ENCODE assay signal across 17 cellular contexts in the genomic region with DNA sequence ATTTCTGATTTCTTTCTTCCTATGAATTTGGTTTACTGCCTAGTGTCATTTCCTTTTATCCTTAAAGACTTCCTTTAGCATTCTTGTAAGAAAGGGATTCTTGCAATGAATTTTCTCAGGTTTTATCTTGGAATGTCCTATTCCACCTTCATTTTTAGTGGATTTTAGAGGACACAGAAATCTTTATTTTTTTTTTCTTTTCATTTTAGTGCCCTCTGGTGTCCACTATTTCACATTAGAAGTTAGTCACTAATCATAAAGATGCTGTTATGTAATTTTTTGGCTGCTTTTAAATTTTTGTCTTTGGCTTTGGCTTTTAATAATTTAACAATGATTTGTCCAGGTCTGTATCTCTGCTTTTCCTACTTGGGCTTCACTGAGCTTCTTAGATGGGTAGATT. TPM values are rescaled to one million over a fixed set of nuclear protein-coding genes. Genes with fewer than 3 reads are reported as not detected.
DNase-seq lines count a peak whose midpoint lies in the region; ATAC-seq and TF ChIP-seq lines count a peak whose summit lies in the region.
"Had no signal": no experiment of that assay in that cellular context is flagged by ENCODE, and none has a peak within 500 bp of the region (broad histone marks: within the 10 kb centered on the region; RNA-seq: fewer than 3 reads in every experiment).

No MANE protein-coding gene starts in this region.

- DNase-seq in left ventricle myocardium inferior, result no peak
- DNase-seq in right cardiac atrium, result no peak
- peak; percentile 19 for DNase-seq in RKO (ENCODE audit: low spot score)
- no peak for DNase-seq in foreskin keratinocyte
- no peak for DNase-seq in activated T-helper 1 cell treated with anti-CD3 and anti-CD28 coated beads, Interleukin-12 subunit alpha, Interleukin-12 subunit beta, Interleukin-2, Interleukin-4 antibody, amounts not matched to agents 30 ng/mL and 10 ng/mL and 1 ng/mL, durations not matched to agents 14 hours and 24 hours and 36 hours (ENCODE audit: low spot score)
- DNase-seq in NCI-H2227 (lab: John Stamatoyannopoulos, UW; ENCODE audit: unreplicated experiment), result no peak
- no peak for DNase-seq in central memory CD4-positive, alpha-beta T cell
- DNase-seq in NK-92 treated with Interleukin-12 subunit alpha and Interleukin-12 subunit beta, amount 100 ng/mL, for 24 hours (lab: John Stamatoyannopoulos, UW), result no peak
- DNase-seq: activated CD8-positive, alpha-beta memory T cell treated with anti-CD3 and anti-CD28 coated beads, Interleukin-2, amount 50 U/mL, for 48 hours; DMS79; lower lobe of right lung; MV-4-11; NCI-H2171 treated with DMSO at 0.1 percent for 48 hours; stomach; SW 1271 had no signal

- TF ChIP-seq CTCF in left ventricle myocardium inferior (IDR thresholded peaks at IDR 0.05; ENCODE audit: borderline replicate concordance), result peak; percentile 14
- TF ChIP-seq CTCF in foreskin keratinocyte (conservative IDR thresholded peaks at IDR 0.05), result peak; percentile 45

- H3K27ac Mint-ChIP-seq in activated T-helper 1 cell treated with anti-CD3 and anti-CD28 coated beads, Interleukin-12 subunit alpha, Interleukin-12 subunit beta, Interleukin-2, Interleukin-4 antibody, amounts not matched to agents 30 ng/mL and 10 ng/mL and 1 ng/mL, durations not matched to agents 14 hours and 24 hours and 36 hours, result no peak overlapping the region
- H3K27ac Mint-ChIP-seq: activated naive CD8-positive, alpha-beta T cell had no signal

- no peaks in the 10 kb centered on the region for H3K36me3 ChIP-seq in left ventricle myocardium inferior
- H3K36me3 ChIP-seq: lower lobe of right lung, stomach had no signal

- H3K4me3 ChIP-seq in left ventricle myocardium inferior, result no peak overlapping the region
- no peak overlapping the region for H3K4me3 ChIP-seq in right cardiac atrium (ENCODE audit: low read length)
- H3K4me3 ChIP-seq: lower lobe of right lung, skin epidermis, stomach had no signal

- H3K36me3 Mint-ChIP-seq in activated T-helper 1 cell treated with anti-CD3 and anti-CD28 coated beads, Interleukin-12 subunit alpha, Interleukin-12 subunit beta, Interleukin-2, Interleukin-4 antibody, amounts not matched to agents 30 ng/mL and 10 ng/mL and 1 ng/mL, durations not matched to agents 14 hours and 24 hours and 36 hours (ENCODE audit: low read depth), result peaks cover 14% of the 10 kb centered on the region

- intact Hi-C loops in left ventricle myocardium inferior (cut with micrococcal nuclease) (no loop called here), right cardiac atrium (cut with DNase I) (no loop called here)
- intact Hi-C loops in activated T-helper 1 cell treated with anti-CD3 and anti-CD28 coated beads, Interleukin-12 subunit alpha, Interleukin-12 subunit beta, Interleukin-2, Interleukin-4 antibody, amounts not matched to agents 30 ng/mL and 10 ng/mL and 1 ng/mL, durations not matched to agents 14 hours and 24 hours and 36 hours (cut with micrococcal nuclease), result no loop called here

- no peaks in the 10 kb centered on the region for H3K27me3 Mint-ChIP-seq in activated T-helper 1 cell treated with anti-CD3 and anti-CD28 coated beads, Interleukin-12 subunit alpha, Interleukin-12 subunit beta, Interleukin-2, Interleukin-4 antibody, amounts not matched to agents 30 ng/mL and 10 ng/mL and 1 ng/mL, durations not matched to agents 14 hours and 24 hours and 36 hours (ENCODE audit: insufficient read depth)
- H3K27me3 Mint-ChIP-seq: activated naive CD8-positive, alpha-beta T cell had no signal

- H3K27me3 ChIP-seq in left ventricle myocardium inferior (ENCODE audit: low read depth), result no peaks in the 10 kb centered on the region
- no peaks in the 10 kb centered on the region for H3K27me3 ChIP-seq in right cardiac atrium (ENCODE audit: control insufficient read depth, insufficient read depth)
- no peaks in the 10 kb centered on the region for H3K27me3 ChIP-seq in foreskin keratinocyte
- H3K27me3 ChIP-seq: stomach had no signal

- H3K9me3 ChIP-seq in left ventricle myocardium inferior (replicated peaks) (no peaks in the 10 kb centered on the region), right cardiac atrium (ENCODE audit: control insufficient read depth, low read length) (no peaks in the 10 kb centered on the region)
- H3K9me3 ChIP-seq: lower lobe of right lung, stomach had no signal

- H3K4me3 Mint-ChIP-seq in activated T-helper 1 cell treated with anti-CD3 and anti-CD28 coated beads, Interleukin-12 subunit alpha, Interleukin-12 subunit beta, Interleukin-2, Interleukin-4 antibody, amounts not matched to agents 30 ng/mL and 10 ng/mL and 1 ng/mL, durations not matched to agents 14 hours and 24 hours and 36 hours, result no peak overlapping the region
- H3K4me3 Mint-ChIP-seq: activated naive CD8-positive, alpha-beta T cell had no signal

- H3K9me3 Mint-ChIP-seq in activated T-helper 1 cell treated with anti-CD3 and anti-CD28 coated beads, Interleukin-12 subunit alpha, Interleukin-12 subunit beta, Interleukin-2, Interleukin-4 antibody, amounts not matched to agents 30 ng/mL and 10 ng/mL and 1 ng/mL, durations not matched to agents 14 hours and 24 hours and 36 hours, result no peaks in the 10 kb centered on the region

- H3K4me1 ChIP-seq in left ventricle myocardium inferior, result no peaks in the 10 kb centered on the region
- no peaks in the 10 kb centered on the region for H3K4me1 ChIP-seq in right cardiac atrium (ENCODE audit: control insufficient read depth, insufficient read depth, low read length)
- no peaks in the 10 kb centered on the region for H3K4me1 ChIP-seq in foreskin keratinocyte
- H3K4me1 ChIP-seq: lower lobe of right lung had no signal

- ATAC-seq in right cardiac atrium (no peak), foreskin keratinocyte (no peak)
- ATAC-seq: lower lobe of right lung had no signal

- H3K27ac ChIP-seq in left ventricle myocardium inferior (replicated peaks) (no peak overlapping the region), right cardiac atrium (ENCODE audit: low read length) (no peak overlapping the region), foreskin keratinocyte (no peak overlapping the region)
- H3K27ac ChIP-seq: lower lobe of right lung, skin epidermis, stomach had no signal

- peaks cover 17% of the 10 kb centered on the region for H3K4me1 Mint-ChIP-seq in activated T-helper 1 cell treated with anti-CD3 and anti-CD28 coated beads, Interleukin-12 subunit alpha, Interleukin-12 subunit beta, Interleukin-2, Interleukin-4 antibody, amounts not matched to agents 30 ng/mL and 10 ng/mL and 1 ng/mL, durations not matched to agents 14 hours and 24 hours and 36 hours (ENCODE audit: low read depth)

RNA-seq across cellular contexts. Expression of a gene that starts 28.1 kb away (rescaled TPM):
- total RNA-seq in left ventricle myocardium inferior (43.6 TPM), right cardiac atrium (10 to 100 TPM; 46.3 to 56.2 (median 50.0) TPM), foreskin keratinocyte (18.1 and 21.2 TPM in 2 replicates)
- polyA plus RNA-seq in right cardiac atrium (51.5 TPM), foreskin keratinocyte (13.0 and 13.6 TPM in 2 replicates)
- total RNA-seq in activated T-helper 1 cell treated with anti-CD3 and anti-CD28 coated beads, Interleukin-12 subunit alpha, Interleukin-12 subunit beta, Interleukin-2, Interleukin-4 antibody, amounts not matched to agents 30 ng/mL and 10 ng/mL and 1 ng/mL, durations not matched to agents 14 hours and 24 hours and 36 hours, result 16.6 TPM in 2 replicates
